10 cellular contexts compared by ENCODE assay signal in genomic region chr2:148022882-148023281, GRCh38. TPM values are rescaled to one million over a fixed set of nuclear protein-coding genes. Genes with fewer than 3 reads are reported as not detected.
DNase-seq lines count a peak whose midpoint lies in the region; ATAC-seq and TF ChIP-seq lines count a peak whose summit lies in the region.
"Had no signal": no experiment of that assay in that cellular context is flagged by ENCODE, and none has a peak within 500 bp of the region (broad histone marks: within the 10 kb centered on the region; RNA-seq: fewer than 3 reads in every experiment).

No MANE protein-coding gene starts in this region.

- no peaks in the 10 kb centered on the region for H3K27me3 Mint-ChIP-seq in T-helper 2 cell treated with Interferon-gamma antibody and Interleukin-4, amounts not matched to agents 5 μg/mL and 100 μg/mL, for 36 hours (ENCODE audit: low read depth)

- H3K4me3 ChIP-seq in PC-9 (peak overlapping the region; percentile 69; the same call in 1 of the 2 replicates), epithelial cell of esophagus (ENCODE audit: low read length) (peak overlapping the region; percentile 88), sigmoid colon (peak overlapping the region; percentile 84 to 88 (median 86)), aorta (ENCODE audit: low read length in 2 of 2) (no peak overlapping the region)

- POLR2A ChIA-PET in PC-9 (lab: Charles Lee; ENCODE audit: unreplicated experiment) = interaction anchor here (0.7 kb wide), 1 partner anchor 275 kb away, joined by 6 read pairs; no protein-coding TSS in a partner anchor

- no peak for TF ChIP-seq CTCF in PC-9 (conservative IDR thresholded peaks at IDR 0.05)
- TF ChIP-seq CTCF in epithelial cell of esophagus (IDR thresholded peaks at IDR 0.05; ENCODE audit: insufficient read depth, low read depth, low read length, missing control alignments) = no peak
- no peak for TF ChIP-seq CTCF in sigmoid colon (IDR thresholded peaks at IDR 0.05)
- no peak for TF ChIP-seq CTCF in omental fat pad (IDR thresholded peaks at IDR 0.05)

- peak overlapping the region; percentile 100 for H3K4me3 Mint-ChIP-seq in T-helper 2 cell treated with Interferon-gamma antibody and Interleukin-4, amounts not matched to agents 5 μg/mL and 100 μg/mL, for 36 hours

- H3K4me1 ChIP-seq in PC-9 (replicated peaks; ENCODE audit: insufficient read depth) = peaks cover 28% of the 10 kb centered on the region
- H3K4me1 ChIP-seq in sigmoid colon = peaks cover 0 to 73% (median 50%) of the 10 kb centered on the region in 4 donors
- no peaks in the 10 kb centered on the region for H3K4me1 ChIP-seq in aorta (ENCODE audit: control insufficient read depth in 1 of 2, insufficient read depth in 2 of 2, low read length in 2 of 2)

- H4K20me1 ChIP-seq in PC-9 (ENCODE audit: insufficient read depth) = peaks cover 15% of the 10 kb centered on the region; the same call in 1 of the 2 replicates

- peaks cover 39% of the 10 kb centered on the region for H3K4me1 Mint-ChIP-seq in T-helper 2 cell treated with Interferon-gamma antibody and Interleukin-4, amounts not matched to agents 5 μg/mL and 100 μg/mL, for 36 hours (ENCODE audit: low read depth)

- peaks cover 16% of the 10 kb centered on the region for H3K36me3 Mint-ChIP-seq in T-helper 2 cell treated with Interferon-gamma antibody and Interleukin-4, amounts not matched to agents 5 μg/mL and 100 μg/mL, for 36 hours (ENCODE audit: low read depth)

- 78 to 95% methylated on average over 2 of the region's 2 CpGs for WGBS in sigmoid colon, 2 donors
- WGBS in aorta, 2 donors = 84 to 86% methylated on average over 2 of the region's 2 CpGs

- peaks cover 69% of the 10 kb centered on the region for H3K79me2 ChIP-seq in PC-9 (ENCODE audit: low read depth)

- no peak for TF ChIP-seq EP300 in sigmoid colon (IDR thresholded peaks at IDR 0.05)

- H3K9me3 ChIP-seq in PC-9 (ENCODE audit: insufficient read depth, low read depth) = no peaks in the 10 kb centered on the region
- no peaks in the 10 kb centered on the region for H3K9me3 ChIP-seq in sigmoid colon
- no peaks in the 10 kb centered on the region for H3K9me3 ChIP-seq in aorta (ENCODE audit: control insufficient read depth, low read length)

- no TSS peak for BruUV-seq in PC-9 (replicated peaks; lab: Mats Ljungman, UMichigan)

- H3K27ac ChIP-seq in PC-9 (no peak overlapping the region), sigmoid colon (peak overlapping the region in 3 of 4 donors; percentile 97 to 98 (median 98)), aorta (ENCODE audit: low read depth in 1 of 2, low read length in 2 of 2) (no peak overlapping the region)

- peak overlapping the region; percentile 90 for H3K4me2 ChIP-seq in PC-9

- DNase-seq in T-helper 2 cell treated with Interferon-gamma antibody and Interleukin-4, amounts not matched to agents 5 μg/mL and 100 μg/mL, for 36 hours (ENCODE audit: low spot score) = no peak
- DNase-seq in T-helper 2 cell (no peak), PC-9 (no peak), epithelial cell of esophagus (ENCODE audit: low read depth) (no peak), sigmoid colon (no peak), hippocampal formation (lab: John Stamatoyannopoulos, UW) (no peak), aorta (no peak), omental fat pad (ENCODE audit: low spot score) (no peak)
- DNase-seq: HCEC 1CT, KG1 had no signal

- H3K9me3 Mint-ChIP-seq in T-helper 2 cell treated with Interferon-gamma antibody and Interleukin-4, amounts not matched to agents 5 μg/mL and 100 μg/mL, for 36 hours = no peaks in the 10 kb centered on the region

- ATAC-seq in aorta (ENCODE audit: low FRiP score) (no peak), omental fat pad (ENCODE audit: low FRiP score) (no peak)

- no peaks in the 10 kb centered on the region for H3K36me3 ChIP-seq in PC-9 (ENCODE audit: low read depth)
- H3K36me3 ChIP-seq in sigmoid colon = peaks cover 0 to 5% (median 0%) of the 10 kb centered on the region in 4 donors
- H3K36me3 ChIP-seq in aorta (ENCODE audit: control insufficient read depth in 1 of 2, insufficient read depth in 2 of 2, low read length in 1 of 2) = no peaks in the 10 kb centered on the region

- CTCF ChIA-PET in PC-9 (lab: Charles Lee) = no interaction called here

- no peak for TF ChIP-seq POLR2A in sigmoid colon (IDR thresholded peaks at IDR 0.05)

- peak overlapping the region; percentile 16 for H3K27ac Mint-ChIP-seq in T-helper 2 cell treated with Interferon-gamma antibody and Interleukin-4, amounts not matched to agents 5 μg/mL and 100 μg/mL, for 36 hours

- no peaks in the 10 kb centered on the region for H3K9me2 ChIP-seq in PC-9 (ENCODE audit: insufficient read depth)

- no peaks in the 10 kb centered on the region for H3K27me3 ChIP-seq in PC-9 (ENCODE audit: insufficient read depth, low read depth)
- H3K27me3 ChIP-seq in sigmoid colon = no peaks in the 10 kb centered on the region
- H3K27me3 ChIP-seq in aorta (ENCODE audit: control insufficient read depth in 1 of 2, insufficient read depth in 2 of 2, low read length in 1 of 2) = no peaks in the 10 kb centered on the region

- intact Hi-C loops in PC-9 (cut with micrococcal nuclease; ENCODE audit: unreplicated experiment) (loop anchor here (10.0 kb wide), 1 partner anchor 622 kb away; the partner anchor contains the start of gene EPC2), sigmoid colon (cut with DNase I) (loop anchor here (10.0 kb wide), 1 partner anchor 622 kb away; the partner anchor contains the start of gene EPC2), aorta (cut with DNase I) (no loop called here)

- H2AFZ ChIP-seq in PC-9 = no peak overlapping the region

- H3F3A ChIP-seq in PC-9 (ENCODE audit: insufficient read depth, low read depth) = peaks cover 7% of the 10 kb centered on the region

RNA-seq across cellular contexts. Expression of gene MBD5, which starts 2.0 kb away (rescaled TPM):
- total RNA-seq in PC-9 (2021) = 35.1 and 46.5 TPM in 2 replicates
- total RNA-seq in sigmoid colon = 10 to 100 TPM; 67.0 to 81.1 (median 74.5) TPM
- polyA plus RNA-seq in sigmoid colon = 1 to 10 TPM; 2.3 to 8.4 (median 3.6) TPM
- 10 to 100 TPM; 53.8 to 63.2 TPM for total RNA-seq in aorta
- 1 to 10 TPM; 4.1 to 5.2 TPM for polyA plus RNA-seq in aorta
- total RNA-seq in omental fat pad = 10 to 100 TPM; 15.4 to 43.0 (median 18.4) TPM

RNA-seq across cellular contexts. Expression of gene ORC4, which starts 2.3 kb away (rescaled TPM):
- total RNA-seq in PC-9 (2021) (28.4 and 44.2 TPM in 2 replicates), sigmoid colon (10 to 100 TPM; 61.8 to 89.5 (median 76.6) TPM), aorta (10 to 100 TPM; 34.9 to 44.6 TPM), omental fat pad (10 to 100 TPM; 30.1 to 54.5 (median 37.3) TPM)
- polyA plus RNA-seq in sigmoid colon (10 to 100 TPM; 14.4 to 19.4 (median 15.2) TPM), aorta (10 to 100 TPM in 1 of 2 donors, 1 to 10 TPM in 1; 3.6 to 16.2 TPM)

Comparison
In these comparisons a context has a peak if more than half of its experiments do, and no peak if none do; other contexts are left out.
1. H3K27ac ChIP-seq: peak in sigmoid colon (3 of 4); none in PC-9 (single experiment) and aorta (0 of 2).
2. H3K4me3 ChIP-seq: peak in PC-9 (single experiment), epithelial cell of esophagus (single experiment) and sigmoid colon (4 of 4); none in aorta (0 of 2).
3. intact Hi-C loops: an anchor here in PC-9 (10.0 kb wide) and sigmoid colon (10.0 kb wide); none called in aorta.